ENCODE assay signal across 9 cellular contexts in genomic region chr7:4791738-4792536, GRCh38. TPM values are rescaled to one million over a fixed set of nuclear protein-coding genes. Genes with fewer than 3 reads are reported as not detected.
A peak's percentile ranks its signal among the peaks of the same experiment; 100 is the strongest.
DNase-seq lines count a peak whose midpoint lies in the region; ATAC-seq and TF ChIP-seq lines count a peak whose summit lies in the region.
"Had no signal": no experiment of that assay in that cellular context is flagged by ENCODE, and none has a peak within 500 bp of the region (broad histone marks: within the 10 kb centered on the region; RNA-seq: fewer than 3 reads in every experiment).

No MANE protein-coding gene starts in this region.

- no CpG with 5 or more reads among the region's 50 CpGs for WGBS in trophoblast cell (ENCODE audit: extremely low coverage, insufficient coverage, insufficient read length)

- intact Hi-C loops in tibial artery (cut with DNase I; ENCODE audit: low total_unique reads), result no loop called here

- no peak overlapping the region for H2BK12ac ChIP-seq in trophoblast cell (ENCODE audit: low read length)

- DNase-seq in RWPE2 (ENCODE audit: low spot score), result no peak
- peak; percentile 76 for DNase-seq in activated naive CD4-positive, alpha-beta T cell treated with anti-CD3 and anti-CD28 coated beads, Interleukin-2, amount 10 ng/mL, durations not matched to agents 7 days and 5 days
- DNase-seq in cardiac muscle cell (ENCODE audit: low read depth in 1 of 2, low spot score in 1 of 2), result peak; percentile 64 to 94
- peak; percentile 41 to 59 for DNase-seq in trophoblast cell
- DNase-seq in tibial artery, result peak; percentile 75 to 89

- H2BK5ac ChIP-seq in trophoblast cell (ENCODE audit: low read depth, low read length, poor library complexity), result no peak overlapping the region

- H4K12ac ChIP-seq in trophoblast cell (ENCODE audit: low read depth, low read length), result peak overlapping the region; percentile 20

- no peak overlapping the region for H4K8ac ChIP-seq in trophoblast cell (ENCODE audit: low read depth, low read length)

- no peak overlapping the region for H3K27ac ChIP-seq in RWPE2 (ENCODE audit: poor library complexity, severe bottlenecking)
- peak overlapping the region; percentile 20 for H3K27ac ChIP-seq in cardiac muscle cell
- H3K27ac ChIP-seq in trophoblast cell (ENCODE audit: low read depth, low read length), result no peak overlapping the region
- peak overlapping the region in 1 of 2 donors; percentile 54 for H3K27ac ChIP-seq in tibial artery

- no peak overlapping the region for H4K91ac ChIP-seq in trophoblast cell (ENCODE audit: low read depth, low read length)

- peak overlapping the region; percentile 54 for H3K4me2 ChIP-seq in trophoblast cell (ENCODE audit: low read length)

- H3K36me3 ChIP-seq in RWPE2 (ENCODE audit: low read depth) (peaks cover 16% of the 10 kb centered on the region), cardiac muscle cell (no peaks in the 10 kb centered on the region), trophoblast cell (ENCODE audit: control insufficient read depth in 1 of 2, insufficient read depth in 2 of 2, low read length in 2 of 2) (peaks cover 57 to 62% of the 10 kb centered on the region in 2 experiments), tibial artery (peaks cover 39 to 54% (median 53%) of the 10 kb centered on the region in 3 donors)

- H3K18ac ChIP-seq in trophoblast cell (ENCODE audit: low read length), result no peak overlapping the region

- no peak overlapping the region for H2AK5ac ChIP-seq in trophoblast cell (ENCODE audit: low read length)

- TF ChIP-seq CTCF in GM12875 (IDR thresholded peaks at IDR 0.05; ENCODE audit: borderline replicate concordance, insufficient read depth, low read depth, low read length) (peak; percentile 52; the same call in 1 of the 2 replicates), RWPE2 (IDR thresholded peaks at IDR 0.05; ENCODE audit: poor library complexity, severe bottlenecking) (peak; percentile 62), cardiac muscle cell (IDR thresholded peaks at IDR 0.05; ENCODE audit: low read depth, low read length) (peak; percentile 63), tibial artery (IDR thresholded peaks at IDR 0.05) (peak; percentile 52 to 64)

- no peaks in the 10 kb centered on the region for H3K79me2 ChIP-seq in trophoblast cell (ENCODE audit: control insufficient read depth, insufficient read depth, low read length, poor library complexity)

- no peak overlapping the region for H3K4ac ChIP-seq in trophoblast cell (ENCODE audit: low read depth, low read length)

- H3K9me3 ChIP-seq in RWPE2 (ENCODE audit: severe bottlenecking) (no peaks in the 10 kb centered on the region), cardiac muscle cell (ENCODE audit: low read depth) (no peaks in the 10 kb centered on the region), trophoblast cell (ENCODE audit: insufficient read depth, low read depth, low read length) (peaks cover 6% of the 10 kb centered on the region), tibial artery (no peaks in the 10 kb centered on the region)

- no peaks in the 10 kb centered on the region for H3K9me3 Mint-ChIP-seq in activated naive CD4-positive, alpha-beta T cell treated with anti-CD3 and anti-CD28 coated beads, Interleukin-2, amount 10 ng/mL, durations not matched to agents 7 days and 5 days
- H3K9me3 Mint-ChIP-seq: T-helper 1 cell treated with Interleukin-12 subunit alpha and Interleukin-12 subunit beta and Interleukin-4 antibody, amounts not matched to agents 30 μg/mL and 1 μg/mL, for 36 hours had no signal

- peaks cover 10% of the 10 kb centered on the region for H3K4me1 Mint-ChIP-seq in activated naive CD4-positive, alpha-beta T cell treated with anti-CD3 and anti-CD28 coated beads, Interleukin-2, amount 10 ng/mL, durations not matched to agents 7 days and 5 days

- CTCF ChIA-PET in activated naive CD4-positive, alpha-beta T cell treated with anti-CD3 and anti-CD28 coated beads, Interleukin-2, amount 10 ng/mL, durations not matched to agents 7 days and 5 days (lab: Charles Lee), result interaction anchor here (0.9 to 4.3 kb wide), 6 partner anchors 10 to 182 kb away, joined by 3 to 13 read pairs (median 4); partner anchors contain the start of gene AP5Z1

- H2BK120ac ChIP-seq in trophoblast cell (ENCODE audit: insufficient read depth, low read length, poor library complexity), result no peak overlapping the region

- peak; percentile 49 for ATAC-seq in RWPE2 (ENCODE audit: low read depth)
- no peak for ATAC-seq in HG02840 (IDR thresholded peaks at IDR 0.05; ENCODE audit: low FRiP score, unreplicated experiment)
- no peak for ATAC-seq in GM21390 (IDR thresholded peaks at IDR 0.05; ENCODE audit: unreplicated experiment)

- H3K27me3 Mint-ChIP-seq in activated naive CD4-positive, alpha-beta T cell treated with anti-CD3 and anti-CD28 coated beads, Interleukin-2, amount 10 ng/mL, durations not matched to agents 7 days and 5 days, result no peaks in the 10 kb centered on the region

- no peak overlapping the region for H3K23ac ChIP-seq in trophoblast cell (ENCODE audit: low read length)

- H3K4me1 ChIP-seq in RWPE2 (ENCODE audit: insufficient read depth, poor library complexity, severe bottlenecking) (no peaks in the 10 kb centered on the region), cardiac muscle cell (ENCODE audit: low read depth) (no peaks in the 10 kb centered on the region), trophoblast cell (ENCODE audit: control insufficient read depth in 1 of 2, insufficient read depth in 2 of 2, low read length in 2 of 2) (peaks cover 8 to 17% of the 10 kb centered on the region in 2 experiments), tibial artery (peaks cover 0 to 7% (median 2%) of the 10 kb centered on the region in 4 donors)

- no peaks in the 10 kb centered on the region for H3K79me1 ChIP-seq in trophoblast cell (ENCODE audit: low read length)

- H3K4me3 ChIP-seq in GM12875 (ENCODE audit: low read depth, low read length), result no peak overlapping the region
- no peak overlapping the region for H3K4me3 ChIP-seq in RWPE2 (ENCODE audit: severe bottlenecking)
- H3K4me3 ChIP-seq in cardiac muscle cell, result no peak overlapping the region
- no peak overlapping the region for H3K4me3 ChIP-seq in trophoblast cell (ENCODE audit: low read depth, low read length)
- H3K4me3 ChIP-seq in tibial artery, result peak overlapping the region; percentile 47 to 49

- H3K27me3 ChIP-seq in RWPE2 (ENCODE audit: insufficient read depth, poor library complexity, severe bottlenecking), result no peaks in the 10 kb centered on the region
- H3K27me3 ChIP-seq in cardiac muscle cell, result no peaks in the 10 kb centered on the region
- no peaks in the 10 kb centered on the region for H3K27me3 ChIP-seq in trophoblast cell (ENCODE audit: insufficient read depth, low read length)
- no peaks in the 10 kb centered on the region for H3K27me3 ChIP-seq in tibial artery

- peak overlapping the region; percentile 65 for H3K27ac Mint-ChIP-seq in activated naive CD4-positive, alpha-beta T cell treated with anti-CD3 and anti-CD28 coated beads, Interleukin-2, amount 10 ng/mL, durations not matched to agents 7 days and 5 days
- H3K27ac Mint-ChIP-seq: T-helper 1 cell treated with Interleukin-12 subunit alpha and Interleukin-12 subunit beta and Interleukin-4 antibody, amounts not matched to agents 30 μg/mL and 1 μg/mL, for 36 hours had no signal

- no peak overlapping the region for H2AFZ ChIP-seq in trophoblast cell (ENCODE audit: insufficient read depth, low read length, poor library complexity)

- H3K36me3 Mint-ChIP-seq in activated naive CD4-positive, alpha-beta T cell treated with anti-CD3 and anti-CD28 coated beads, Interleukin-2, amount 10 ng/mL, durations not matched to agents 7 days and 5 days, result peaks cover 15% of the 10 kb centered on the region

- no peak overlapping the region for H3K14ac ChIP-seq in trophoblast cell (ENCODE audit: low read length)

- H3K4me3 Mint-ChIP-seq in activated naive CD4-positive, alpha-beta T cell treated with anti-CD3 and anti-CD28 coated beads, Interleukin-2, amount 10 ng/mL, durations not matched to agents 7 days and 5 days, result no peak overlapping the region
- H3K4me3 Mint-ChIP-seq: T-helper 1 cell treated with Interleukin-12 subunit alpha and Interleukin-12 subunit beta and Interleukin-4 antibody, amounts not matched to agents 30 μg/mL and 1 μg/mL, for 36 hours had no signal

- H3K9ac ChIP-seq in trophoblast cell (ENCODE audit: low read length), result no peak overlapping the region

RNA-seq across cellular contexts. Expression of gene AP5Z1, which starts 16.5 kb away (rescaled TPM):
- total RNA-seq in cardiac muscle cell, result 21.1 and 22.1 TPM in 2 replicates
- polyA plus RNA-seq in cardiac muscle cell, result 22.6 and 23.9 TPM in 2 replicates
- polyA plus RNA-seq in trophoblast cell (2013), result 19.8 and 22.2 TPM in 2 replicates

Comparison
In these comparisons a context has a peak if more than half of its experiments do, and no peak if none do; other contexts are left out.
1. H3K4me3 ChIP-seq: peak in tibial artery (2 of 2); none in GM12875 (single experiment), RWPE2 (single experiment), cardiac muscle cell (single experiment) and trophoblast cell (single experiment).
2. Peak in every context shown above with its lines, with median percentiles within 50 percentile points of each other: CTCF ChIP-seq.